Comparison of ENCODE assay signal across 14 cellular contexts in genomic region chr7:147023390-147023914, GRCh38.
A peak's percentile ranks its signal among the peaks of the same experiment; 100 is the strongest.
DNase-seq lines count a peak whose midpoint lies in the region; ATAC-seq and TF ChIP-seq lines count a peak whose summit lies in the region.
"Had no signal": no experiment of that assay in that cellular context is flagged by ENCODE, and none has a peak within 500 bp of the region (broad histone marks: within the 10 kb centered on the region; RNA-seq: fewer than 3 reads in every experiment).

No MANE protein-coding gene starts in this region.

- H3K4me1 ChIP-seq in lower lobe of right lung, result no peaks in the 10 kb centered on the region
- H3K4me1 ChIP-seq: Caco-2 had no signal

- no peak for ATAC-seq in lower lobe of right lung
- ATAC-seq: GM23338 had no signal

- intact Hi-C loops in lower lobe of right lung (cut with DNase I), result no loop called here

- no peak overlapping the region for H3K27ac ChIP-seq in lower lobe of right lung
- H3K27ac ChIP-seq: C4-2B had no signal

- no peak for TF ChIP-seq CTCF in lower lobe of right lung (IDR thresholded peaks at IDR 0.05)

- no peaks in the 10 kb centered on the region for H3K27me3 ChIP-seq in lower lobe of right lung (ENCODE audit: low read depth)

- H3K4me3 ChIP-seq in lower lobe of right lung, result no peak overlapping the region
- H3K4me3 ChIP-seq: GM23338 had no signal

- DNase-seq in NCI-H446 (lab: John Stamatoyannopoulos, UW) (peak; percentile 64 to 83), cerebellar cortex (ENCODE audit: low spot score) (peak; percentile 7), medulla oblongata (ENCODE audit: extremely low spot score) (peak; percentile 68), NCI-H146 (lab: John Stamatoyannopoulos, UW) (no peak), H4 (ENCODE audit: low spot score) (no peak), lower lobe of right lung (no peak), NCI-H510A treated with DMSO at 0.1 percent for 48 hours (lab: John Stamatoyannopoulos, UW) (no peak)
- DNase-seq: ACHN; Caco-2; CD4-positive, alpha-beta T cell; GDM1; H9 had no signal

- H3K9me3 ChIP-seq in lower lobe of right lung, result no peaks in the 10 kb centered on the region
- H3K9me3 ChIP-seq: Caco-2 had no signal

- no peaks in the 10 kb centered on the region for H3K36me3 ChIP-seq in lower lobe of right lung

Comparison
In these comparisons a context has a peak if more than half of its experiments do, and no peak if none do; other contexts are left out.
1. DNase-seq: peak in NCI-H446 (2 of 2), cerebellar cortex (single experiment) and medulla oblongata (single experiment); none in NCI-H146 (single experiment), H4 (single experiment), lower lobe of right lung (single experiment) and NCI-H510A treated with DMSO at 0.1 percent for 48 hours (single experiment).